In the genomic region with DNA sequence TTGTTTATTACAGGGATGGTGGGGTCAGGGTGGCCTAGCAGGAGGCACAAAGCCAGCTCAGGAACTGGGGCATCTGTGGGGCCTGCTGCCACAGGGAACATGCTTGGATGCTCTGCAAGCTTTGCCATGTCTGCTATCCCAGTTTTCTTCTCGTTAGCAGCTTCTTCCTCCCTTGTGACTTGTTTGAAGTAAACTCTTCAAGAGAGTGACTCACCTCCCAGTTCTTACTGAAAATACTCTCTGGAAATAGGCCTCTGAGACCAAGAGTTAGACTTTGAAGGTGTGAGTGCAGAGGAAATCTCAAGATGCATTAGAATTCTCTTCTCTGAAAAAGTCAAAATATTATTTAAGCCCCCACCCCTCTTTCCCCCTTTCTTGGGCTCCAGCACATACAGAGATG, we compare ENCODE assay signal across 19 cellular contexts. TPM values are rescaled to one million over a fixed set of nuclear protein-coding genes. Genes with fewer than 3 reads are reported as not detected.
DNase-seq lines count a peak whose midpoint lies in the region; ATAC-seq and TF ChIP-seq lines count a peak whose summit lies in the region.
"Had no signal": no experiment of that assay in that cellular context is flagged by ENCODE, and none has a peak within 500 bp of the region (broad histone marks: within the 10 kb centered on the region; RNA-seq: fewer than 3 reads in every experiment).

No MANE protein-coding gene starts in this region.

- no peak for TF ChIP-seq POLR2A in breast epithelium (IDR thresholded peaks at IDR 0.05)

- H3K9me3 ChIP-seq in breast epithelium (no peaks in the 10 kb centered on the region), hepatocyte (ENCODE audit: low read depth) (no peaks in the 10 kb centered on the region)
- H3K9me3 ChIP-seq: mucosa of descending colon, pancreas had no signal

- no peak overlapping the region for H3K4me3 ChIP-seq in breast epithelium
- H3K4me3 ChIP-seq in hepatocyte = no peak overlapping the region
- H3K4me3 ChIP-seq: mucosa of descending colon, pancreas had no signal

- H3K36me3 Mint-ChIP-seq in activated CD4-positive, alpha-beta T cell treated with anti-CD3 and anti-CD28 coated beads, Interleukin-2, amount 10 ng/mL, durations not matched to agents 24 days and 14 days (ENCODE audit: low read depth) = peaks cover 19% of the 10 kb centered on the region

- H3K4me1 ChIP-seq in breast epithelium (no peaks in the 10 kb centered on the region), hepatocyte (ENCODE audit: insufficient read depth) (no peaks in the 10 kb centered on the region)
- H3K4me1 ChIP-seq: pancreas had no signal

- H3K4me1 Mint-ChIP-seq in activated CD4-positive, alpha-beta T cell treated with anti-CD3 and anti-CD28 coated beads, Interleukin-2, amount 10 ng/mL, durations not matched to agents 24 days and 14 days = no peaks in the 10 kb centered on the region
- H3K4me1 Mint-ChIP-seq: CD8-positive, alpha-beta memory T cell had no signal

- 36% methylated on average over 1 of the region's 1 CpG for WGBS in hepatocyte (ENCODE audit: low lambda C conversion rate, missing lambda C conversion rate)

- no peak for TF ChIP-seq CTCF in breast epithelium (IDR thresholded peaks at IDR 0.05)
- TF ChIP-seq CTCF in hepatocyte (IDR thresholded peaks at IDR 0.05; ENCODE audit: poor library complexity) = no peak

- no peaks in the 10 kb centered on the region for H3K36me3 ChIP-seq in breast epithelium
- no peaks in the 10 kb centered on the region for H3K36me3 ChIP-seq in hepatocyte (replicated peaks; ENCODE audit: insufficient read depth, low read depth)

- no peaks in the 10 kb centered on the region for H3K27me3 ChIP-seq in breast epithelium
- H3K27me3 ChIP-seq in hepatocyte = no peaks in the 10 kb centered on the region
- H3K27me3 ChIP-seq: pancreas had no signal

- H2AFZ ChIP-seq in hepatocyte = no peak overlapping the region

- no peaks in the 10 kb centered on the region for H3K79me2 ChIP-seq in hepatocyte

- no peak overlapping the region for H3K4me2 ChIP-seq in hepatocyte

- ATAC-seq in GM18858 (IDR thresholded peaks at IDR 0.05; ENCODE audit: unreplicated experiment) = no peak
- ATAC-seq in HG03457 (IDR thresholded peaks at IDR 0.05; ENCODE audit: unreplicated experiment) = no peak
- ATAC-seq: activated CD8-positive, alpha-beta T cell treated with anti-CD3 and anti-CD28 coated beads, Interleukin-2, amount 10 ng/mL, durations not matched to agents 7 days and 5 days; mucosa of descending colon had no signal

- peaks cover 10% of the 10 kb centered on the region for H3K27me3 Mint-ChIP-seq in activated CD4-positive, alpha-beta T cell treated with anti-CD3 and anti-CD28 coated beads, Interleukin-2, amount 10 ng/mL, durations not matched to agents 24 days and 14 days
- H3K27me3 Mint-ChIP-seq: CD8-positive, alpha-beta memory T cell had no signal

- H3K9me2 ChIP-seq in hepatocyte (replicated peaks; ENCODE audit: insufficient read depth) = no peaks in the 10 kb centered on the region

- peak; percentile 42 for DNase-seq in activated CD4-positive, alpha-beta T cell treated with anti-CD3 and anti-CD28 coated beads, Interleukin-2, amount 10 ng/mL, durations not matched to agents 24 days and 14 days
- DNase-seq in activated CD4-positive, alpha-beta T cell treated with anti-CD3 and anti-CD28 coated beads, Interleukin-2, amount 50 U/mL, for 1 hour = no peak
- no peak for DNase-seq in breast epithelium (ENCODE audit: low spot score in 2 of 2)
- DNase-seq in hepatocyte (ENCODE audit: low spot score) = peak; percentile 20
- no peak for DNase-seq in superior temporal gyrus (ENCODE audit: extremely low spot score)
- DNase-seq in HT-29 (ENCODE audit: low spot score) = no peak
- DNase-seq: 8988T; activated CD8-positive, alpha-beta T cell treated with anti-CD3 and anti-CD28 coated beads, Interleukin-2, amount 10 ng/mL, durations not matched to agents 7 days and 5 days; anterior cingulate cortex; CD8-positive, alpha-beta memory T cell; effector CD4-positive, alpha-beta T cell; GDM1; mucosa of descending colon; NCI-H1436; NCI-H446 treated with DMSO at 0.1 percent for 48 hours; pancreas had no signal

- intact Hi-C loops in activated CD4-positive, alpha-beta T cell treated with anti-CD3 and anti-CD28 coated beads, Interleukin-2, amount 10 ng/mL, durations not matched to agents 24 days and 14 days (cut with micrococcal nuclease) = no loop called here
- intact Hi-C loops in breast epithelium (cut with DNase I; ENCODE audit: low total_unique reads) = no loop called here

- no peak overlapping the region for H3K4me3 Mint-ChIP-seq in activated CD4-positive, alpha-beta T cell treated with anti-CD3 and anti-CD28 coated beads, Interleukin-2, amount 10 ng/mL, durations not matched to agents 24 days and 14 days
- H3K4me3 Mint-ChIP-seq: activated CD8-positive, alpha-beta T cell treated with anti-CD3 and anti-CD28 coated beads, Interleukin-2, amount 10 ng/mL, durations not matched to agents 7 days and 5 days; CD8-positive, alpha-beta memory T cell had no signal

- no peaks in the 10 kb centered on the region for H3K9me3 Mint-ChIP-seq in activated CD4-positive, alpha-beta T cell treated with anti-CD3 and anti-CD28 coated beads, Interleukin-2, amount 10 ng/mL, durations not matched to agents 24 days and 14 days
- H3K9me3 Mint-ChIP-seq: CD8-positive, alpha-beta memory T cell had no signal

- H3K27ac Mint-ChIP-seq in activated CD4-positive, alpha-beta T cell treated with anti-CD3 and anti-CD28 coated beads, Interleukin-2, amount 10 ng/mL, durations not matched to agents 24 days and 14 days = no peak overlapping the region
- H3K27ac Mint-ChIP-seq: activated CD8-positive, alpha-beta T cell treated with anti-CD3 and anti-CD28 coated beads, Interleukin-2, amount 10 ng/mL, durations not matched to agents 7 days and 5 days had no signal

- peak overlapping the region; percentile 16 to 26 for H3K27ac ChIP-seq in breast epithelium
- H3K27ac ChIP-seq in hepatocyte = peak overlapping the region; percentile 53
- H3K27ac ChIP-seq: HL-60, pancreas had no signal

- no peaks in the 10 kb centered on the region for H4K20me1 ChIP-seq in hepatocyte (ENCODE audit: insufficient read depth, poor library complexity, severe bottlenecking)

RNA-seq across cellular contexts. Expression of a gene that starts 15.2 kb away (rescaled TPM):
- total RNA-seq in activated CD4-positive, alpha-beta T cell treated with anti-CD3 and anti-CD28 coated beads, Interleukin-2, amount 10 ng/mL, durations not matched to agents 24 days and 14 days = 87.6 and 96.2 TPM in 2 replicates
- total RNA-seq in breast epithelium (10 to 100 TPM; 42.9 to 62.7 (median 47.9) TPM), hepatocyte (57.6 and 58.6 TPM in 2 replicates)
- 58.3 and 82.6 TPM in 2 replicates for polyA plus RNA-seq in hepatocyte
- total RNA-seq in HT-29 (2014; rRNA removed; shearing (Covaris generic)) = 19.3 and 21.8 TPM in 2 replicates

RNA-seq across cellular contexts. Expression of a gene that starts 15.4 kb away (rescaled TPM):
- 1.2 TPM in 2 replicates for total RNA-seq in activated CD4-positive, alpha-beta T cell treated with anti-CD3 and anti-CD28 coated beads, Interleukin-2, amount 10 ng/mL, durations not matched to agents 24 days and 14 days
- total RNA-seq in breast epithelium = 1 to 10 TPM in 1 of 3 donors, under 1 TPM in 2; 0.33 to 1.2 (median 0.96) TPM
- total RNA-seq in hepatocyte = 0.80 and 0.84 TPM in 2 replicates
- 0.46 and 1.3 TPM in 2 replicates for polyA plus RNA-seq in hepatocyte
- total RNA-seq in HT-29 (2014; rRNA removed; shearing (Covaris generic)) = 0.18 and 0.31 TPM in 2 replicates

Comparison
In these comparisons a context has a peak if more than half of its experiments do, and no peak if none do; other contexts are left out.
1. DNase-seq: peak in activated CD4-positive, alpha-beta T cell treated with anti-CD3 and anti-CD28 coated beads, Interleukin-2, amount 10 ng/mL, durations not matched to agents 24 days and 14 days (single experiment) and hepatocyte (single experiment); none in activated CD4-positive, alpha-beta T cell treated with anti-CD3 and anti-CD28 coated beads, Interleukin-2, amount 50 U/mL, for 1 hour (single experiment), breast epithelium (0 of 2), superior temporal gyrus (single experiment) and HT-29 (single experiment).